Comparison of ENCODE assay signal across 23 cellular contexts in genomic region chr10:42477170-42477569, GRCh38.
"Had no signal": no experiment of that assay in that cellular context is flagged by ENCODE, and none has a peak within 500 bp of the region (broad histone marks: within the 10 kb centered on the region; RNA-seq: fewer than 3 reads in every experiment).

No MANE protein-coding gene starts in this region.

- ATAC-seq: activated CD8-positive, alpha-beta T cell treated with anti-CD3 and anti-CD28 coated beads for 36 hours; activated T-cell treated with anti-CD3 and anti-CD28 coated beads, Interleukin-2, amount 50 U/mL, for 4 hours; activated T-helper 17 cell treated with anti-CD3 and anti-CD28 coated beads, Interleukin-2, amount 50 U/mL, for 72 hours; heart left ventricle; naive thymus-derived CD4-positive, alpha-beta T cell; psoas muscle; stimulated activated naive B cell treated with anti-CD40 and anti-IgM and Interleukin-4, amounts not matched to agents 10 μg/mL and 1 μg/mL and 100 μg/mL, for 72 hours had no signal

- H3K27ac ChIP-seq: heart left ventricle, parathyroid adenoma, psoas muscle, right atrium auricular region, stomach, tibial artery had no signal

- H3K9ac ChIP-seq: parathyroid adenoma had no signal

- DNase-seq: activated B cell treated with CpG ODN at 0.5 μM for 24 hours; activated CD4-positive, alpha-beta T cell treated with anti-CD3 and anti-CD28 coated beads, Interleukin-2, amount 50 U/mL, for 1 hour; activated CD8-positive, alpha-beta T cell treated with anti-CD3 and anti-CD28 coated beads for 36 hours; activated gamma-delta T cell treated with Interleukin-2 at 50 U/mL for 16 hours; activated naive CD4-positive, alpha-beta T cell treated with anti-CD3 and anti-CD28 coated beads, Interleukin-2, amount 50 U/mL, for 16 hours; activated T-cell treated with anti-CD3 and anti-CD28 coated beads, Interleukin-2, amount 50 U/mL, for 4 hours; amniotic stem cell; central memory CD4-positive, alpha-beta T cell; heart left ventricle; midbrain; naive thymus-derived CD4-positive, alpha-beta T cell; occipital lobe; psoas muscle; stimulated activated CD4-positive, alpha-beta T cell treated with anti-CD3 and anti-CD28 coated beads, Interleukin-1b, Interleukin-23, amount 100 ng/mL, for 48 hours; stimulated activated naive B cell treated with anti-CD40 and anti-IgM and Interleukin-4, amounts not matched to agents 10 μg/mL and 1 μg/mL and 100 μg/mL, for 72 hours; stomach; T1000; tibial artery had no signal

- H3K4me3 Mint-ChIP-seq: activated B cell treated with CpG ODN at 0.5 μM for 24 hours; activated CD8-positive, alpha-beta T cell treated with anti-CD3 and anti-CD28 coated beads for 36 hours; activated T-cell treated with anti-CD3 and anti-CD28 coated beads, Interleukin-2, amount 50 U/mL, for 4 hours; memory B cell; stimulated activated naive B cell treated with anti-CD40 and anti-IgM and Interleukin-4, amounts not matched to agents 10 μg/mL and 1 μg/mL and 100 μg/mL, for 72 hours had no signal

- H3K9me3 Mint-ChIP-seq: activated CD8-positive, alpha-beta T cell treated with anti-CD3 and anti-CD28 coated beads for 36 hours; activated T-cell treated with anti-CD3 and anti-CD28 coated beads, Interleukin-2, amount 50 U/mL, for 4 hours; activated T-helper 17 cell treated with anti-CD3 and anti-CD28 coated beads, Interleukin-2, amount 50 U/mL, for 72 hours; memory B cell had no signal

- H3K4me1 Mint-ChIP-seq: activated B cell treated with CpG ODN at 0.5 μM for 24 hours, memory B cell had no signal

- H3K4me3 ChIP-seq: psoas muscle, right atrium auricular region, smooth muscle cell, stomach, tibial artery had no signal

- H2AFZ ChIP-seq: parathyroid adenoma had no signal

- H3K4me2 ChIP-seq: smooth muscle cell had no signal

- H3K9me3 ChIP-seq: heart left ventricle, psoas muscle, right atrium auricular region, tibial artery had no signal

- H3K79me2 ChIP-seq: parathyroid adenoma had no signal

- H3K36me3 ChIP-seq: heart left ventricle, right atrium auricular region, stomach, tibial artery had no signal

- H3K4me1 ChIP-seq: parathyroid adenoma, psoas muscle, tibial artery had no signal

- H3K27ac Mint-ChIP-seq: activated B cell treated with CpG ODN at 0.5 μM for 24 hours; activated CD8-positive, alpha-beta T cell treated with anti-CD3 and anti-CD28 coated beads for 36 hours; activated T-helper 17 cell treated with anti-CD3 and anti-CD28 coated beads, Interleukin-2, amount 50 U/mL, for 72 hours; memory B cell; naive thymus-derived CD4-positive, alpha-beta T cell; stimulated activated naive B cell treated with anti-CD40 and anti-IgM and Interleukin-4, amounts not matched to agents 10 μg/mL and 1 μg/mL and 100 μg/mL, for 72 hours had no signal

- H3K36me3 Mint-ChIP-seq: memory B cell; stimulated activated naive B cell treated with anti-CD40 and anti-IgM and Interleukin-4, amounts not matched to agents 10 μg/mL and 1 μg/mL and 100 μg/mL, for 72 hours had no signal
